ENCODE assay signal across 8 cellular contexts in the genomic region with DNA sequence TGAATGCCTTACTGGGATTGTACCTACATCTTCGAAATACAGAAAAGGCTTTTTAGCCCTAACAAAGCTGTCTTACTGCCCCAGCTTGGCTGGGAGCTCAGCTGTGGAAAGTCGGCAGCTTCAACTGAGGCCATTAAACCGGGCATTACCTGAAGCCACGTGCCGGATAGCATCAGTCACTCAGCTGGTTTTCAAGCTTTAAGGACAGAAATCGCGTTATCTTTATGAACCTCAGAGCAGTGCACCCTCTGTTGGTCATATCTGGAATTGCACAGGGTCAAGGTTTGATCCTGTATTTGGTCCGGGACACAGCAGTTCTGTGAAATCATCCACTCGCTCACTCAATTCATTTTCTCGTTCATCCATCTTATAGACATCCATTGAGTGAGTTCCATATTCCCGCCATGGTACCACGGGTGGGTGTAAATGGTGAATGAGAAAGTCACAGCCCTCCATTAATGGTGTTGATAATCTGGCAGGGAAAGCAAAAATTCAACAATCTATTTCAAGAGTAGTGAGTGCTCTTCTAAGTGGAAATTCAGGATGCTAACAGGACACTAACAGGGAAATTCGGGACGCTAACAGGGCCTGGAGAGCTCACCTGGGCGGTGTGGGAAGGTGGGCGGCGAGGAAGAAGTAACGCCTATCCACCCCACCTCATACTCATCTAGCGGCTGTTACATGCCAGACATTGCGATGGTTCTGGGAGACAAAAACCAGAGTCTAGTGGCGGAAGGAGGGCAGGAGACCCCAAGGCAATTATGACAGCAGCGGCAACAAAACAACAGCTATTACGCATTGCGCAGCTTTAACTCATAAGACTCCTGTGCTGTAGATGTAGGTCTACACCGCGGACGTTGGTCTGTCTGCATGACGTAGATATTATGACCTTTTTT.
DNase-seq lines count a peak whose midpoint lies in the region; ATAC-seq and TF ChIP-seq lines count a peak whose summit lies in the region.

No MANE protein-coding gene starts in this region.

- DNase-seq in CMK (ENCODE audit: low read depth) (peak; percentile 18), HAP-1 (ENCODE audit: low spot score in 2 of 2) (peak; percentile 45 to 79), OCI-LY7 (ENCODE audit: low spot score) (peak; percentile 86), activated T-helper 1 cell treated with Interleukin-2 at 50 U/mL for 16 hours (ENCODE audit: low read depth) (peak; percentile 6), foreskin keratinocyte (peak in 1 of 2 donors; percentile 3), renal cortical epithelial cell (ENCODE audit: low read depth) (peak; percentile 25), middle frontal gyrus (ENCODE audit: extremely low spot score, low spot score) (no peak)

- POLR2A ChIA-PET in OCI-LY7 (lab: Charles Lee), result interaction anchor here (0.6 to 1.0 kb wide), 3 partner anchors 112 to 228 kb away, joined by 3 to 6 read pairs (median 3); no protein-coding TSS in a partner anchor

- H3K79me2 ChIP-seq in OCI-LY7 (ENCODE audit: insufficient read depth, low read depth, low read length), result no peaks in the 10 kb centered on the region

- H3K4me2 ChIP-seq in OCI-LY7 (ENCODE audit: low read length), result no peak overlapping the region

- ATAC-seq in foreskin keratinocyte (no peak), GM18498 (IDR thresholded peaks at IDR 0.05; ENCODE audit: unreplicated experiment) (no peak)

- CTCF ChIA-PET in OCI-LY7 (lab: Charles Lee; ENCODE audit: unreplicated experiment), result interaction anchor here (0.5 to 1.2 kb wide), 15 partner anchors 9 to 215 kb away, joined by 3 to 5 read pairs (median 3); no protein-coding TSS in a partner anchor

- peak; percentile 98 for TF ChIP-seq CTCF in OCI-LY7 (conservative IDR thresholded peaks at IDR 0.05; ENCODE audit: low read length)
- TF ChIP-seq CTCF in foreskin keratinocyte (conservative IDR thresholded peaks at IDR 0.05), result peak; percentile 60

- no TSS peak for BruUV-seq in OCI-LY7 (replicated peaks; lab: Mats Ljungman, UMichigan)

- no peaks in the 10 kb centered on the region for H4K20me1 ChIP-seq in OCI-LY7 (ENCODE audit: insufficient read depth, low read length)

- no peaks in the 10 kb centered on the region for H3K27me3 ChIP-seq in HAP-1 (ENCODE audit: low read depth)
- H3K27me3 ChIP-seq in foreskin keratinocyte, result no peaks in the 10 kb centered on the region

- no peaks in the 10 kb centered on the region for H3K4me1 ChIP-seq in HAP-1
- H3K4me1 ChIP-seq in OCI-LY7 (ENCODE audit: insufficient read depth, low read length, poor library complexity, severe bottlenecking), result peaks cover 6% of the 10 kb centered on the region
- no peaks in the 10 kb centered on the region for H3K4me1 ChIP-seq in foreskin keratinocyte

- H3K27ac ChIP-seq in OCI-LY7 (ENCODE audit: low read depth, low read length, poor library complexity, severe bottlenecking) (no peak overlapping the region), foreskin keratinocyte (no peak overlapping the region)

- intact Hi-C loops in OCI-LY7 (cut with micrococcal nuclease; ENCODE audit: unreplicated experiment), result loop anchor here (1.0 to 5.0 kb wide), 5 partner anchors 77 to 218 kb away; no protein-coding TSS in a partner anchor

- H3K36me3 ChIP-seq in HAP-1 (replicated peaks), result no peaks in the 10 kb centered on the region
- H3K36me3 ChIP-seq in OCI-LY7 (ENCODE audit: insufficient read depth, low read length), result no peaks in the 10 kb centered on the region

- H3K9me3 ChIP-seq in HAP-1, result no peaks in the 10 kb centered on the region
- no peaks in the 10 kb centered on the region for H3K9me3 ChIP-seq in OCI-LY7 (ENCODE audit: low read length)

- in situ Hi-C loops in HAP-1 (cut with MboI; ENCODE audit: low sequenced_read_pairs), result loop anchor here (5.0 to 10.0 kb wide), 3 partner anchors 167 to 220 kb away; no protein-coding TSS in a partner anchor

- no peak overlapping the region for H3K4me3 ChIP-seq in HAP-1
- no peak overlapping the region for H3K4me3 ChIP-seq in OCI-LY7 (ENCODE audit: low read depth, low read length, poor library complexity, severe bottlenecking)

- no peak overlapping the region for H2AFZ ChIP-seq in OCI-LY7 (ENCODE audit: low read length)

- no peaks in the 10 kb centered on the region for H3K9me2 ChIP-seq in OCI-LY7 (ENCODE audit: insufficient read depth, low read length)
